In genomic region chr18:57950542-57950941, GRCh38 we compare ENCODE assay signal across 13 cellular contexts.
"Had no signal": no experiment of that assay in that cellular context is flagged by ENCODE, and none has a peak within 500 bp of the region (broad histone marks: within the 10 kb centered on the region; RNA-seq: fewer than 3 reads in every experiment).

No MANE protein-coding gene starts in this region.

- H3K36me3 ChIP-seq: right lobe of liver, spleen, stomach, upper lobe of right lung, WERI-Rb-1 had no signal

- H3K4me1 ChIP-seq: right lobe of liver, spleen, testis, upper lobe of right lung had no signal

- DNase-seq: activated CD4-positive, alpha-beta memory T cell treated with anti-CD3 and anti-CD28 coated beads for 36 hours; activated CD4-positive, alpha-beta T cell treated with anti-CD3 and anti-CD28 coated beads for 36 hours; activated CD8-positive, alpha-beta memory T cell treated with anti-CD3 and anti-CD28 coated beads, Interleukin-2, amount 10 ng/mL, durations not matched to agents 7 days and 5 days; activated naive CD4-positive, alpha-beta T cell treated with anti-CD3 and anti-CD28 coated beads for 36 hours; activated naive CD8-positive, alpha-beta T cell treated with anti-CD3 and anti-CD28 coated beads, Interleukin-2, amount 50 U/mL, for 24 hours; activated T-cell treated with anti-CD3 and anti-CD28 coated beads, Interleukin-2, amount 50 U/mL, for 1 hour; aorta; right lobe of liver; spleen; stomach; testis; upper lobe of right lung; WERI-Rb-1 had no signal

- ATAC-seq: activated CD4-positive, alpha-beta T cell treated with anti-CD3 and anti-CD28 coated beads for 36 hours; activated CD8-positive, alpha-beta memory T cell treated with anti-CD3 and anti-CD28 coated beads, Interleukin-2, amount 10 ng/mL, durations not matched to agents 7 days and 5 days; activated naive CD8-positive, alpha-beta T cell treated with anti-CD3 and anti-CD28 coated beads, Interleukin-2, amount 50 U/mL, for 24 hours; right lobe of liver; upper lobe of right lung had no signal

- H3K9me3 ChIP-seq: right lobe of liver, spleen, stomach, testis, upper lobe of right lung had no signal

- H3K27me3 ChIP-seq: right lobe of liver, stomach, testis, upper lobe of right lung had no signal

- H3K27ac ChIP-seq: right lobe of liver, spleen, stomach, testis, upper lobe of right lung, WERI-Rb-1 had no signal

- H3K4me3 ChIP-seq: right lobe of liver, spleen, stomach, testis, upper lobe of right lung had no signal
